ENCODE assay signal across 8 cellular contexts in genomic region chr22:40044102-40044869, GRCh38. TPM values are rescaled to one million over a fixed set of nuclear protein-coding genes. Genes with fewer than 3 reads are reported as not detected.
DNase-seq lines count a peak whose midpoint lies in the region; ATAC-seq and TF ChIP-seq lines count a peak whose summit lies in the region.

No MANE protein-coding gene starts in this region.

- peak overlapping the region; percentile 95 for H3K4me3 ChIP-seq in coronary artery

- H3K4me1 Mint-ChIP-seq in activated CD4-positive, alpha-beta T cell treated with anti-CD3 and anti-CD28 coated beads, Interleukin-2, amount 10 ng/mL, durations not matched to agents 7 days and 5 days, result peaks cover 37% of the 10 kb centered on the region

- H3K27me3 Mint-ChIP-seq in activated CD4-positive, alpha-beta T cell treated with anti-CD3 and anti-CD28 coated beads, Interleukin-2, amount 10 ng/mL, durations not matched to agents 7 days and 5 days, result peaks cover 7% of the 10 kb centered on the region

- TF ChIP-seq CTCF in coronary artery (IDR thresholded peaks at IDR 0.05), result no peak

- peak overlapping the region; percentile 90 to 95 for H3K27ac ChIP-seq in coronary artery
- peak overlapping the region; percentile 97 for H3K27ac ChIP-seq in layer of hippocampus (ENCODE audit: low read depth, low read length)

- POLR2A ChIA-PET in activated CD4-positive, alpha-beta T cell treated with anti-CD3 and anti-CD28 coated beads, Interleukin-2, amount 10 ng/mL, durations not matched to agents 7 days and 5 days (lab: Charles Lee), result interaction anchor here (0.5 to 1.4 kb wide), 11 partner anchors 14 to 524 kb away, joined by 3 to 14 read pairs (median 4); partner anchors contain the start of genes ATF4 and TNRC6B

- H3K36me3 Mint-ChIP-seq in activated CD4-positive, alpha-beta T cell treated with anti-CD3 and anti-CD28 coated beads, Interleukin-2, amount 10 ng/mL, durations not matched to agents 7 days and 5 days (ENCODE audit: low read depth), result peaks cover 3% of the 10 kb centered on the region

- CTCF ChIA-PET in activated CD4-positive, alpha-beta T cell treated with anti-CD3 and anti-CD28 coated beads, Interleukin-2, amount 10 ng/mL, durations not matched to agents 7 days and 5 days (lab: Charles Lee), result interaction anchor here (0.6 to 2.3 kb wide), 15 partner anchors 9 to 528 kb away, joined by 3 to 14 read pairs (median 4); no protein-coding TSS in a partner anchor

- no peaks in the 10 kb centered on the region for H3K27me3 ChIP-seq in layer of hippocampus (ENCODE audit: control insufficient read depth, insufficient read depth, low read length)

- DNase-seq in C1 segment of cervical spinal cord (lab: John Stamatoyannopoulos, UW) (peak; percentile 91 to 100 (median 98)), NCI-H526 treated with DMSO at 0.1 percent for 48 hours (lab: John Stamatoyannopoulos, UW) (peak; percentile 95), coronary artery (ENCODE audit: low spot score) (peak; percentile 99)
- peak; percentile 99 for DNase-seq in activated CD4-positive, alpha-beta T cell treated with anti-CD3 and anti-CD28 coated beads, Interleukin-2, amount 10 ng/mL, durations not matched to agents 7 days and 5 days
- DNase-seq in stimulated activated CD4-positive, alpha-beta T cell treated with anti-CD3 and anti-CD28 coated beads, Interleukin-1b, Interleukin-23, amount 100 ng/mL, for 24 hours (ENCODE audit: low read depth in 4 of 4, low spot score in 1 of 4), result peak; percentile 94 to 97 (median 96)

- H3K4me3 Mint-ChIP-seq in activated CD4-positive, alpha-beta T cell treated with anti-CD3 and anti-CD28 coated beads, Interleukin-2, amount 10 ng/mL, durations not matched to agents 7 days and 5 days, result peak overlapping the region; percentile 81

- H3K27ac Mint-ChIP-seq in activated CD4-positive, alpha-beta T cell treated with anti-CD3 and anti-CD28 coated beads, Interleukin-2, amount 10 ng/mL, durations not matched to agents 7 days and 5 days, result peak overlapping the region; percentile 98

- no peaks in the 10 kb centered on the region for H3K9me3 Mint-ChIP-seq in activated CD4-positive, alpha-beta T cell treated with anti-CD3 and anti-CD28 coated beads, Interleukin-2, amount 10 ng/mL, durations not matched to agents 7 days and 5 days

- ATAC-seq in GM19351 (IDR thresholded peaks at IDR 0.05; ENCODE audit: unreplicated experiment) (peak; percentile 83), HG03520 (IDR thresholded peaks at IDR 0.05; ENCODE audit: unreplicated experiment) (peak; percentile 73)

RNA-seq across cellular contexts. Expression of gene FAM83F, which starts 49.5 kb away (rescaled TPM):
- under 1 TPM; 0.04 to 0.05 TPM for total RNA-seq in activated CD4-positive, alpha-beta T cell treated with anti-CD3 and anti-CD28 coated beads, Interleukin-2, amount 10 ng/mL, durations not matched to agents 7 days and 5 days

Comparison
In these comparisons a context has a peak if more than half of its experiments do, and no peak if none do; other contexts are left out.
1. Peak in every context shown above with its lines: DNase-seq, ATAC-seq, H3K4me3 ChIP-seq and H3K27ac ChIP-seq.